In the genomic region with DNA sequence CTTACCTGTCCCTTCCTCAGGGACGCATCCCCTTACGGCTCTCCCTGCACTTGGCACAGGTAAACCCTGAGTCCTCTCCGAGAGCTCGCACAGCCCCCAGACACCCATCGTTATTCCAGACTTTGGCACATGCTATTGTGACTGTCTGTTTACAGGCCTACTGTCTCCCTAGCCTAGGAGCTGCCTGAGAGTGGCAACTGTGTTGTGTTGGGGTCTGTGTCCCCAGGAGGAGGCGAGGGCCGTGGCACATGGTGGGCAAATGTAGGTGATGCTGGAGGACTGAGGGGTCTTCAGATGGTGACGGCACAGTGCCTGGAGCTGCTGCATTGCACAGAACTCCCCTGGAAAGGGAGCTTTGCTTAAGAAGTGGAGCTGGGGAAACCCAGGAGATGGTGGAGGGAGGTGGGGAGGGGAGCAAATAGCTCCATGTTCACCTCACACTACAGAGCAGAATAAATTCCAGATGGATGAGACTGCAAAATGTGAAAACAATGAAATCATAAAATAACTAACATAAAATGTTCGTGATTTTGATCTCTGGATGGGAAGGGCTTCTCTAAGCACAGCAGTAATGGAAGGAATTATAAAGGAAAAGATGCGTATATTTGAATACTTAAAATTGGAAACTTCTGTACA, we compare ENCODE assay signal across 18 cellular contexts.
A peak's percentile ranks its signal among the peaks of the same experiment; 100 is the strongest.
DNase-seq lines count a peak whose midpoint lies in the region; ATAC-seq and TF ChIP-seq lines count a peak whose summit lies in the region.
"Had no signal": no experiment of that assay in that cellular context is flagged by ENCODE, and none has a peak within 500 bp of the region (broad histone marks: within the 10 kb centered on the region; RNA-seq: fewer than 3 reads in every experiment).

No MANE protein-coding gene starts in this region.

- peak overlapping the region; percentile 9 for H2BK12ac ChIP-seq in trophoblast cell (ENCODE audit: low read length)

- no peaks in the 10 kb centered on the region for H3K9me3 Mint-ChIP-seq in activated T-cell treated with anti-CD3 and anti-CD28 coated beads, Interleukin-2, amount 50 U/mL, for 4 hours
- H3K9me3 Mint-ChIP-seq: CD4-positive, CD25-positive, alpha-beta regulatory T cell had no signal

- H3K36me3 ChIP-seq in RWPE2 (ENCODE audit: low read depth) (no peaks in the 10 kb centered on the region), fibroblast of lung (ENCODE audit: control insufficient read depth, insufficient read depth, low read length) (no peaks in the 10 kb centered on the region), trophoblast cell (ENCODE audit: control insufficient read depth in 1 of 2, insufficient read depth in 2 of 2, low read length in 2 of 2) (no peaks in the 10 kb centered on the region)
- H3K36me3 ChIP-seq: gastroesophageal sphincter, tibial artery had no signal

- no peak overlapping the region for H3K4me2 ChIP-seq in fibroblast of lung (ENCODE audit: extremely low read depth, insufficient read depth, low read length)
- no peak overlapping the region for H3K4me2 ChIP-seq in trophoblast cell (ENCODE audit: low read length)

- DNase-seq in EH (ENCODE audit: low read depth): peak; percentile 82
- DNase-seq in RWPE2 (ENCODE audit: low spot score): no peak
- DNase-seq in fibroblast of lung (ENCODE audit: low read depth in 2 of 2): peak; percentile 51 to 78
- peak in 1 of 2 donors; percentile 17 for DNase-seq in trophoblast cell
- no peak for DNase-seq in activated T-cell treated with anti-CD3 and anti-CD28 coated beads, Interleukin-2, amount 50 U/mL, for 4 hours
- DNase-seq in stimulated activated CD8-positive, alpha-beta memory T cell treated with anti-CD3 and anti-CD28 coated beads, Interleukin-4, amount 100 ng/mL, for 48 hours: no peak
- no peak for DNase-seq in HUDEP-2 (lab: John Stamatoyannopoulos, UW; ENCODE audit: unreplicated experiment in 76 of 76)
- DNase-seq in NCI-H2081 (lab: John Stamatoyannopoulos, UW): no peak
- DNase-seq: activated CD4-positive, CD25-positive, alpha-beta regulatory T cell treated with anti-CD3 and anti-CD28 coated beads, Interleukin-2, amount 50 U/mL, for 72 hours; activated T-cell treated with anti-CD3 and anti-CD28 coated beads for 4 hours; CD4-positive, CD25-positive, alpha-beta regulatory T cell; immature natural killer cell; KG1; NCI-H1417 treated with DMSO at 0.1 percent for 48 hours; NCI-H510A; stimulated activated CD4-positive, alpha-beta T cell treated with anti-CD3 and anti-CD28 coated beads, Interleukin-15, amount 100 ng/mL, for 24 hours had no signal

- H2AFZ ChIP-seq in fibroblast of lung (ENCODE audit: low read length): peak overlapping the region; percentile 74
- no peak overlapping the region for H2AFZ ChIP-seq in trophoblast cell (ENCODE audit: insufficient read depth, low read length, poor library complexity)

- H3K79me1 ChIP-seq in trophoblast cell (ENCODE audit: low read length): peaks cover 28% of the 10 kb centered on the region

- no peak overlapping the region for H4K12ac ChIP-seq in trophoblast cell (ENCODE audit: low read depth, low read length)

- H3K9ac ChIP-seq in fibroblast of lung (ENCODE audit: insufficient read depth, low read length): no peak overlapping the region
- no peak overlapping the region for H3K9ac ChIP-seq in trophoblast cell (ENCODE audit: low read length)

- H4K8ac ChIP-seq in trophoblast cell (ENCODE audit: low read depth, low read length): peak overlapping the region; percentile 1

- no peaks in the 10 kb centered on the region for H3K27me3 ChIP-seq in RWPE2 (ENCODE audit: insufficient read depth, poor library complexity, severe bottlenecking)
- no peaks in the 10 kb centered on the region for H3K27me3 ChIP-seq in fibroblast of lung (ENCODE audit: control insufficient read depth, insufficient read depth, low read length)
- H3K27me3 ChIP-seq in trophoblast cell (ENCODE audit: insufficient read depth, low read length): no peaks in the 10 kb centered on the region
- H3K27me3 ChIP-seq: gastroesophageal sphincter, tibial artery had no signal

- H4K20me1 ChIP-seq in fibroblast of lung (ENCODE audit: control insufficient read depth, extremely low read depth, insufficient read depth, low read length): no peaks in the 10 kb centered on the region

- peak overlapping the region; percentile 18 for H2BK120ac ChIP-seq in trophoblast cell (ENCODE audit: insufficient read depth, low read length, poor library complexity)

- H3K4me1 ChIP-seq in RWPE2 (ENCODE audit: insufficient read depth, poor library complexity, severe bottlenecking) (peaks cover 33% of the 10 kb centered on the region), fibroblast of lung (ENCODE audit: control insufficient read depth, extremely low read depth, insufficient read depth, low read length) (peaks cover 27% of the 10 kb centered on the region), trophoblast cell (ENCODE audit: control insufficient read depth in 1 of 2, insufficient read depth in 2 of 2, low read length in 2 of 2) (peaks cover 16 to 27% of the 10 kb centered on the region in 2 experiments)

- H3K23ac ChIP-seq in trophoblast cell (ENCODE audit: low read length): no peak overlapping the region

- no peak overlapping the region for H3K4me3 Mint-ChIP-seq in activated T-cell treated with anti-CD3 and anti-CD28 coated beads, Interleukin-2, amount 50 U/mL, for 4 hours
- H3K4me3 Mint-ChIP-seq: CD4-positive, CD25-positive, alpha-beta regulatory T cell; immature natural killer cell had no signal

- H3K4ac ChIP-seq in trophoblast cell (ENCODE audit: low read depth, low read length): no peak overlapping the region

- peak overlapping the region; percentile 2 for H4K91ac ChIP-seq in trophoblast cell (ENCODE audit: low read depth, low read length)

- peak; percentile 27; the same call in 2 of the 3 replicates for ATAC-seq in RWPE2 (ENCODE audit: low read depth)
- ATAC-seq in activated T-cell treated with anti-CD3 and anti-CD28 coated beads, Interleukin-2, amount 50 U/mL, for 4 hours: no peak
- ATAC-seq: gastroesophageal sphincter had no signal

- no peak overlapping the region for H3K4me3 ChIP-seq in RWPE2 (ENCODE audit: severe bottlenecking)
- no peak overlapping the region for H3K4me3 ChIP-seq in fibroblast of lung (replicated peaks in 1 of 4; ENCODE audit: control extremely low read depth in 1 of 4, insufficient read depth in 1 of 4, low read depth in 3 of 4, low read length in 4 of 4)
- H3K4me3 ChIP-seq in trophoblast cell (ENCODE audit: low read depth, low read length): no peak overlapping the region
- H3K4me3 ChIP-seq: gastroesophageal sphincter, tibial artery had no signal

- no CpG with 5 or more reads among the region's 10 CpGs for WGBS in trophoblast cell (ENCODE audit: extremely low coverage, insufficient coverage, insufficient read length)

- peak overlapping the region; percentile 1 for H2AK5ac ChIP-seq in trophoblast cell (ENCODE audit: low read length)

- H3K9me3 ChIP-seq in RWPE2 (ENCODE audit: severe bottlenecking): no peaks in the 10 kb centered on the region
- H3K9me3 ChIP-seq in fibroblast of lung (ENCODE audit: control insufficient read depth, insufficient read depth, low read depth, low read length): no peaks in the 10 kb centered on the region
- no peaks in the 10 kb centered on the region for H3K9me3 ChIP-seq in trophoblast cell (ENCODE audit: insufficient read depth, low read depth, low read length)
- H3K9me3 ChIP-seq: gastroesophageal sphincter, tibial artery had no signal

- H3K27me3 Mint-ChIP-seq in activated T-cell treated with anti-CD3 and anti-CD28 coated beads, Interleukin-2, amount 50 U/mL, for 4 hours (ENCODE audit: low read depth): peaks cover 12% of the 10 kb centered on the region

- H3K79me2 ChIP-seq in fibroblast of lung (ENCODE audit: control insufficient read depth, insufficient read depth, low read length) (no peaks in the 10 kb centered on the region), trophoblast cell (ENCODE audit: control insufficient read depth, insufficient read depth, low read length, poor library complexity) (no peaks in the 10 kb centered on the region)

- H2BK5ac ChIP-seq in trophoblast cell (ENCODE audit: low read depth, low read length, poor library complexity): no peak overlapping the region

- no peaks in the 10 kb centered on the region for H3K4me1 Mint-ChIP-seq in activated T-cell treated with anti-CD3 and anti-CD28 coated beads, Interleukin-2, amount 50 U/mL, for 4 hours (ENCODE audit: low read depth)
- H3K4me1 Mint-ChIP-seq: CD4-positive, CD25-positive, alpha-beta regulatory T cell; immature natural killer cell had no signal

- TF ChIP-seq CTCF in RWPE2 (IDR thresholded peaks at IDR 0.05; ENCODE audit: poor library complexity, severe bottlenecking) (no peak), fibroblast of lung (conservative IDR thresholded peaks at IDR 0.05 in 1 of 2, IDR thresholded peaks at IDR 0.05 in 1 of 2; ENCODE audit: low read depth in 1 of 2, low read length in 2 of 2) (no peak)

- no peak overlapping the region for H3K14ac ChIP-seq in trophoblast cell (ENCODE audit: low read length)

- peak overlapping the region; percentile 5 for H3K27ac ChIP-seq in RWPE2 (ENCODE audit: poor library complexity, severe bottlenecking)
- H3K27ac ChIP-seq in fibroblast of lung (ENCODE audit: insufficient read depth, low read length): peak overlapping the region; percentile 63
- H3K27ac ChIP-seq in trophoblast cell (ENCODE audit: low read depth, low read length): no peak overlapping the region
- H3K27ac ChIP-seq: gastroesophageal sphincter, tibial artery had no signal

- no peaks in the 10 kb centered on the region for H3K36me3 Mint-ChIP-seq in activated T-cell treated with anti-CD3 and anti-CD28 coated beads, Interleukin-2, amount 50 U/mL, for 4 hours (ENCODE audit: insufficient read depth)
- H3K36me3 Mint-ChIP-seq: CD4-positive, CD25-positive, alpha-beta regulatory T cell; immature natural killer cell had no signal

- no peak overlapping the region for H3K18ac ChIP-seq in trophoblast cell (ENCODE audit: low read length)

Comparison
In these comparisons a context has a peak if more than half of its experiments do, and no peak if none do; other contexts are left out.
1. DNase-seq: peak in EH (single experiment) and fibroblast of lung (2 of 2); none in RWPE2 (single experiment), activated T-cell treated with anti-CD3 and anti-CD28 coated beads, Interleukin-2, amount 50 U/mL, for 4 hours (single experiment), stimulated activated CD8-positive, alpha-beta memory T cell treated with anti-CD3 and anti-CD28 coated beads, Interleukin-4, amount 100 ng/mL, for 48 hours (single experiment), HUDEP-2 (0 of 76) and NCI-H2081 (0 of 2).